In the genomic region with DNA sequence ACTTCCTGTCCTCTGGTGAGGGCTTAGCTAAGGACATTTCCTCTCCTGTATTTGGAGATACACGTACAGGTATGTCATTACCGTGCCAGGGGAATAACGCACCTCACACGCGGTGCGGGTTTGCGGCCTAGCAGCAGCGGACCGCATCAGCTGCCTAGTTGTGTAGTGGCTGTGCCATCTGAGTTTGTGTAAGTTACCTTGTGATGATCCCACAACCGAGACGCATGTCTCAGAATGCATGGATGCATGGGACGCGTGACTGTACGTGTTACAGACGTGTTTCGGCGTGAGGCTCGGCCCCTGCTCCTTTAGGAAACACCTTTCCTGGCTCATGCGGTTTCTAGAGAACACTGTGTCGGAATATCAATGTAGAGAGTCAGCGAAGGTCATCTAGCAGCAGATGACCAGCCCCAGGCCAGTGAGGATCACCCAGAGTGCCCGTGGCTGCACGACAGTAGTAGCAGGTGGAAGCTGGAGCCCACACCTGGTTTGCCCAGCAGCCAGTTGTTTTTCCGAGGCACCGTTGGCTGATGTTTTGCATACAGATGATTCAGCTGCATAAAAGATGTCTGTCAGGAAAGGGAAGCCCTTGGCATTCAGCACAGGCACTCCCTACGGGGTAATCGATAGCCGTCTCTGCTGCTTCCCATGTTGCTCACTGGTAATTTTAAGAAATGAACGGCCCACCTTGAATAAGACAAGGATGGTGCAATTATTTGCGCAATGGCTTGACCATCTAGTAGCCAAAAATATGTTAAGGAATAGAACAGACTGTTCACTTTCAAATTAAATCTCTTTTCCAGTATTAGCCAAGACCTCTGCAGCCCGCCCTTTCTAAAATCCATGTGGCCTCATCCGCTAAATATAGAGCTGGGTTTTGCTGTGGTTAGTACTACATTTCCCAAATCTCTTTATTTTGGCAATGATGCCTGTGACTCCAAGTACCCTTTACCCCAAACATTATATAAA, we compare ENCODE assay signal across 1 cellular context.
TF ChIP-seq lines count a peak whose summit lies in the region.

No MANE protein-coding gene starts in this region.

TF ChIP-seq in HepG2, 621 proteins besides CTCF, POLR2A, EP300 and RAD21 (continued from another document and continues in another):
- TF ChIP-seq, protein P1, sequence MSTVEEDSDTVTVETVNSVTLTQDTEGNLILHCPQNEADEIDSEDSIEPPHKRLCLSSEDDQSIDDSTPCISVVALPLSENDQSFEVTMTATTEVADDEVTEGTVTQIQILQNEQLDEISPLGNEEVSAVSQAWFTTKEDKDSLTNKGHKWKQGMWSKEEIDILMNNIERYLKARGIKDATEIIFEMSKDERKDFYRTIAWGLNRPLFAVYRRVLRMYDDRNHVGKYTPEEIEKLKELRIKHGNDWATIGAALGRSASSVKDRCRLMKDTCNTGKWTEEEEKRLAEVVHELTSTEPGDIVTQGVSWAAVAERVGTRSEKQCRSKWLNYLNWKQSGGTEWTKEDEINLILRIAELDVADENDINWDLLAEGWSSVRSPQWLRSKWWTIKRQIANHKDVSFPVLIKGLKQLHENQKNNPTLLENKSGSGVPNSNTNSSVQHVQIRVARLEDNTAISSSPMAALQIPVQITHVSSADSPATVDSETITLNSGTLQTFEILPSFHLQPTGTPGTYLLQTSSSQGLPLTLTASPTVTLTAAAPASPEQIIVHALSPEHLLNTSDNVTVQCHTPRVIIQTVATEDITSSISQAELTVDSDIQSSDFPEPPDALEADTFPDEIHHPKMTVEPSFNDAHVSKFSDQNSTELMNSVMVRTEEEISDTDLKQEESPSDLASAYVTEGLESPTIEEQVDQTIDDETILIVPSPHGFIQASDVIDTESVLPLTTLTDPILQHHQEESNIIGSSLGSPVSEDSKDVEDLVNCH (CRISPR knock-in tag; IDR thresholded peaks at IDR 0.05), result no peak
- no peak for TF ChIP-seq JUN (CRISPR knock-in tag; IDR thresholded peaks at IDR 0.05)
- TF ChIP-seq, protein P2, sequence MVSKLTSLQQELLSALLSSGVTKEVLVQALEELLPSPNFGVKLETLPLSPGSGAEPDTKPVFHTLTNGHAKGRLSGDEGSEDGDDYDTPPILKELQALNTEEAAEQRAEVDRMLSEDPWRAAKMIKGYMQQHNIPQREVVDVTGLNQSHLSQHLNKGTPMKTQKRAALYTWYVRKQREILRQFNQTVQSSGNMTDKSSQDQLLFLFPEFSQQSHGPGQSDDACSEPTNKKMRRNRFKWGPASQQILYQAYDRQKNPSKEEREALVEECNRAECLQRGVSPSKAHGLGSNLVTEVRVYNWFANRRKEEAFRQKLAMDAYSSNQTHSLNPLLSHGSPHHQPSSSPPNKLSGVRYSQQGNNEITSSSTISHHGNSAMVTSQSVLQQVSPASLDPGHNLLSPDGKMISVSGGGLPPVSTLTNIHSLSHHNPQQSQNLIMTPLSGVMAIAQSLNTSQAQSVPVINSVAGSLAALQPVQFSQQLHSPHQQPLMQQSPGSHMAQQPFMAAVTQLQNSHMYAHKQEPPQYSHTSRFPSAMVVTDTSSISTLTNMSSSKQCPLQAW (CRISPR knock-in tag; IDR thresholded peaks at IDR 0.05), result no peak
- TF ChIP-seq, protein P3, sequence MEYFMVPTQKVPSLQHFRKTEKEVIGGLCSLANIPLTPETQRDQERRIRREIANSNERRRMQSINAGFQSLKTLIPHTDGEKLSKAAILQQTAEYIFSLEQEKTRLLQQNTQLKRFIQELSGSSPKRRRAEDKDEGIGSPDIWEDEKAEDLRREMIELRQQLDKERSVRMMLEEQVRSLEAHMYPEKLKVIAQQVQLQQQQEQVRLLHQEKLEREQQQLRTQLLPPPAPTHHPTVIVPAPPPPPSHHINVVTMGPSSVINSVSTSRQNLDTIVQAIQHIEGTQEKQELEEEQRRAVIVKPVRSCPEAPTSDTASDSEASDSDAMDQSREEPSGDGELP (IDR thresholded peaks at IDR 0.05; ENCODE audit: borderline replicate concordance, low read depth), result peak; percentile 17; the same call in 1 of the 2 replicates
- TF ChIP-seq, protein P4, sequence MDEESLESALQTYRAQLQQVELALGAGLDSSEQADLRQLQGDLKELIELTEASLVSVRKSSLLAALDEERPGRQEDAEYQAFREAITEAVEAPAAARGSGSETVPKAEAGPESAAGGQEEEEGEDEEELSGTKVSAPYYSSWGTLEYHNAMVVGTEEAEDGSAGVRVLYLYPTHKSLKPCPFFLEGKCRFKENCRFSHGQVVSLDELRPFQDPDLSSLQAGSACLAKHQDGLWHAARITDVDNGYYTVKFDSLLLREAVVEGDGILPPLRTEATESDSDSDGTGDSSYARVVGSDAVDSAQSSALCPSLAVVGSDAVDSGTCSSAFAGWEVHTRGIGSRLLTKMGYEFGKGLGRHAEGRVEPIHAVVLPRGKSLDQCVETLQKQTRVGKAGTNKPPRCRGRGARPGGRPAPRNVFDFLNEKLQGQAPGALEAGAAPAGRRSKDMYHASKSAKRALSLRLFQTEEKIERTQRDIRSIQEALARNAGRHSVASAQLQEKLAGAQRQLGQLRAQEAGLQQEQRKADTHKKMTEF (CRISPR knock-in tag; IDR thresholded peaks at IDR 0.05), result no peak
- TF ChIP-seq ATAD3A (CRISPR knock-in tag; IDR thresholded peaks at IDR 0.05), result no peak
- TF ChIP-seq, protein P5, sequence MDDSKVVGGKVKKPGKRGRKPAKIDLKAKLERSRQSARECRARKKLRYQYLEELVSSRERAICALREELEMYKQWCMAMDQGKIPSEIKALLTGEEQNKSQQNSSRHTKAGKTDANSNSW (CRISPR knock-in tag; IDR thresholded peaks at IDR 0.05; ENCODE audit: borderline replicate concordance), result no peak; the same call in 1 of the 2 replicates
- no peak for TF ChIP-seq RFX1 (IDR thresholded peaks at IDR 0.05)
- no peak for TF ChIP-seq PCBP1 (IDR thresholded peaks at IDR 0.05; ENCODE audit: borderline replicate concordance, low read depth, low read length)
- TF ChIP-seq HNRNPLL (IDR thresholded peaks at IDR 0.05; ENCODE audit: low read depth, low read length, poor library complexity, severe bottlenecking), result no peak
- TF ChIP-seq NR2F1 (CRISPR knock-in tag; IDR thresholded peaks at IDR 0.05), result 0 out of 4 replicates have a peak, but pooled peaks of 1 of the 2 experiments have one; percentile 5
- TF ChIP-seq ZNF577 (CRISPR knock-in tag; IDR thresholded peaks at IDR 0.05; ENCODE audit: borderline replicate concordance, low read depth), result no peak
- TF ChIP-seq MEIS1 (CRISPR knock-in tag; IDR thresholded peaks at IDR 0.05; ENCODE audit: borderline replicate concordance), result no peak
- TF ChIP-seq ZNF468 (CRISPR knock-in tag; IDR thresholded peaks at IDR 0.05), result no peak
- TF ChIP-seq ZSCAN25 (CRISPR knock-in tag; IDR thresholded peaks at IDR 0.05), result peak; percentile 72; the same call in 1 of the 2 replicates
- peak; percentile 27; the same call in 1 of the 2 replicates for TF ChIP-seq PHF20 (CRISPR knock-in tag; IDR thresholded peaks at IDR 0.05)
- no peak for TF ChIP-seq SP4 (CRISPR knock-in tag; IDR thresholded peaks at IDR 0.05)
- TF ChIP-seq ZNF12 (CRISPR knock-in tag; IDR thresholded peaks at IDR 0.05), result no peak
- TF ChIP-seq ZSCAN21 (CRISPR knock-in tag; IDR thresholded peaks at IDR 0.05; ENCODE audit: borderline replicate concordance), result peak; percentile 13; the same call in 1 of the 2 replicates
- no peak; the same call in 1 of the 2 replicates for TF ChIP-seq ZNF567 (CRISPR knock-in tag; IDR thresholded peaks at IDR 0.05; ENCODE audit: borderline replicate concordance)
- TF ChIP-seq ZNF761 (CRISPR knock-in tag; conservative IDR thresholded peaks at IDR 0.05), result 0 out of 2 replicates have a peak, but pooled peaks have one; percentile 24
- TF ChIP-seq, protein P6, sequence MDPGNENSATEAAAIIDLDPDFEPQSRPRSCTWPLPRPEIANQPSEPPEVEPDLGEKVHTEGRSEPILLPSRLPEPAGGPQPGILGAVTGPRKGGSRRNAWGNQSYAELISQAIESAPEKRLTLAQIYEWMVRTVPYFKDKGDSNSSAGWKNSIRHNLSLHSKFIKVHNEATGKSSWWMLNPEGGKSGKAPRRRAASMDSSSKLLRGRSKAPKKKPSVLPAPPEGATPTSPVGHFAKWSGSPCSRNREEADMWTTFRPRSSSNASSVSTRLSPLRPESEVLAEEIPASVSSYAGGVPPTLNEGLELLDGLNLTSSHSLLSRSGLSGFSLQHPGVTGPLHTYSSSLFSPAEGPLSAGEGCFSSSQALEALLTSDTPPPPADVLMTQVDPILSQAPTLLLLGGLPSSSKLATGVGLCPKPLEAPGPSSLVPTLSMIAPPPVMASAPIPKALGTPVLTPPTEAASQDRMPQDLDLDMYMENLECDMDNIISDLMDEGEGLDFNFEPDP (CRISPR knock-in tag; conservative IDR thresholded peaks at IDR 0.05), result no peak
- TF ChIP-seq, protein P7, sequence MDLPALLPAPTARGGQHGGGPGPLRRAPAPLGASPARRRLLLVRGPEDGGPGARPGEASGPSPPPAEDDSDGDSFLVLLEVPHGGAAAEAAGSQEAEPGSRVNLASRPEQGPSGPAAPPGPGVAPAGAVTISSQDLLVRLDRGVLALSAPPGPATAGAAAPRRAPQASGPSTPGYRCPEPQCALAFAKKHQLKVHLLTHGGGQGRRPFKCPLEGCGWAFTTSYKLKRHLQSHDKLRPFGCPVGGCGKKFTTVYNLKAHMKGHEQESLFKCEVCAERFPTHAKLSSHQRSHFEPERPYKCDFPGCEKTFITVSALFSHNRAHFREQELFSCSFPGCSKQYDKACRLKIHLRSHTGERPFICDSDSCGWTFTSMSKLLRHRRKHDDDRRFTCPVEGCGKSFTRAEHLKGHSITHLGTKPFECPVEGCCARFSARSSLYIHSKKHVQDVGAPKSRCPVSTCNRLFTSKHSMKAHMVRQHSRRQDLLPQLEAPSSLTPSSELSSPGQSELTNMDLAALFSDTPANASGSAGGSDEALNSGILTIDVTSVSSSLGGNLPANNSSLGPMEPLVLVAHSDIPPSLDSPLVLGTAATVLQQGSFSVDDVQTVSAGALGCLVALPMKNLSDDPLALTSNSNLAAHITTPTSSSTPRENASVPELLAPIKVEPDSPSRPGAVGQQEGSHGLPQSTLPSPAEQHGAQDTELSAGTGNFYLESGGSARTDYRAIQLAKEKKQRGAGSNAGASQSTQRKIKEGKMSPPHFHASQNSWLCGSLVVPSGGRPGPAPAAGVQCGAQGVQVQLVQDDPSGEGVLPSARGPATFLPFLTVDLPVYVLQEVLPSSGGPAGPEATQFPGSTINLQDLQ (CRISPR knock-in tag; IDR thresholded peaks at IDR 0.05), result no peak
- peak; percentile 58; the same call in 1 of the 2 replicates for TF ChIP-seq ZNF777 (CRISPR knock-in tag; IDR thresholded peaks at IDR 0.05)
- no peak for TF ChIP-seq ZFP1 (CRISPR knock-in tag; IDR thresholded peaks at IDR 0.05)
- TF ChIP-seq, protein P8, sequence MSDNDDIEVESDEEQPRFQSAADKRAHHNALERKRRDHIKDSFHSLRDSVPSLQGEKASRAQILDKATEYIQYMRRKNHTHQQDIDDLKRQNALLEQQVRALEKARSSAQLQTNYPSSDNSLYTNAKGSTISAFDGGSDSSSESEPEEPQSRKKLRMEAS (IDR thresholded peaks at IDR 0.05), result peak; percentile 57; the same call in 1 of the 2 replicates
- TF ChIP-seq ETV5 (CRISPR knock-in tag; IDR thresholded peaks at IDR 0.05; ENCODE audit: borderline replicate concordance), result no peak
- no peak for TF ChIP-seq ZNF460 (CRISPR knock-in tag; IDR thresholded peaks at IDR 0.05; ENCODE audit: borderline replicate concordance)
- TF ChIP-seq ZNF629 (CRISPR knock-in tag; conservative IDR thresholded peaks at IDR 0.05), result no peak
- TF ChIP-seq, protein P9, sequence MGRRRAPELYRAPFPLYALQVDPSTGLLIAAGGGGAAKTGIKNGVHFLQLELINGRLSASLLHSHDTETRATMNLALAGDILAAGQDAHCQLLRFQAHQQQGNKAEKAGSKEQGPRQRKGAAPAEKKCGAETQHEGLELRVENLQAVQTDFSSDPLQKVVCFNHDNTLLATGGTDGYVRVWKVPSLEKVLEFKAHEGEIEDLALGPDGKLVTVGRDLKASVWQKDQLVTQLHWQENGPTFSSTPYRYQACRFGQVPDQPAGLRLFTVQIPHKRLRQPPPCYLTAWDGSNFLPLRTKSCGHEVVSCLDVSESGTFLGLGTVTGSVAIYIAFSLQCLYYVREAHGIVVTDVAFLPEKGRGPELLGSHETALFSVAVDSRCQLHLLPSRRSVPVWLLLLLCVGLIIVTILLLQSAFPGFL (CRISPR knock-in tag; IDR thresholded peaks at IDR 0.05), result no peak
- TF ChIP-seq NFRKB (IDR thresholded peaks at IDR 0.05), result no peak
- TF ChIP-seq ZNF839 (CRISPR knock-in tag; IDR thresholded peaks at IDR 0.05; ENCODE audit: borderline replicate concordance), result 0 out of 2 replicates have a peak, but pooled peaks have one; percentile 19
- 0 out of 2 replicates have a peak, but pooled peaks have one; percentile 11 for TF ChIP-seq SMYD3 (CRISPR knock-in tag; IDR thresholded peaks at IDR 0.05)
- TF ChIP-seq ZBTB38 (CRISPR knock-in tag; IDR thresholded peaks at IDR 0.05), result peak; percentile 9; the same call in 1 of the 2 replicates
- TF ChIP-seq MAFK (conservative IDR thresholded peaks at IDR 0.05 in 1 of 2, IDR thresholded peaks at IDR 0.05 in 1 of 2; ENCODE audit: low read length in 2 of 2), result no peak
- TF ChIP-seq ZNF180 (CRISPR knock-in tag; IDR thresholded peaks at IDR 0.05; ENCODE audit: borderline replicate concordance, low read depth), result no peak
- TF ChIP-seq EZH2 (conservative IDR thresholded peaks at IDR 0.05; ENCODE audit: low read depth, low read length), result no peak
- no peak for TF ChIP-seq ZNF446 (CRISPR knock-in tag; IDR thresholded peaks at IDR 0.05)
- peak; percentile 89; the same call in 1 of the 2 replicates for TF ChIP-seq ZNF598 (CRISPR knock-in tag; IDR thresholded peaks at IDR 0.05; ENCODE audit: borderline replicate concordance)
- no peak for TF ChIP-seq BCL6 (CRISPR knock-in tag; IDR thresholded peaks at IDR 0.05)
- TF ChIP-seq, protein P10, sequence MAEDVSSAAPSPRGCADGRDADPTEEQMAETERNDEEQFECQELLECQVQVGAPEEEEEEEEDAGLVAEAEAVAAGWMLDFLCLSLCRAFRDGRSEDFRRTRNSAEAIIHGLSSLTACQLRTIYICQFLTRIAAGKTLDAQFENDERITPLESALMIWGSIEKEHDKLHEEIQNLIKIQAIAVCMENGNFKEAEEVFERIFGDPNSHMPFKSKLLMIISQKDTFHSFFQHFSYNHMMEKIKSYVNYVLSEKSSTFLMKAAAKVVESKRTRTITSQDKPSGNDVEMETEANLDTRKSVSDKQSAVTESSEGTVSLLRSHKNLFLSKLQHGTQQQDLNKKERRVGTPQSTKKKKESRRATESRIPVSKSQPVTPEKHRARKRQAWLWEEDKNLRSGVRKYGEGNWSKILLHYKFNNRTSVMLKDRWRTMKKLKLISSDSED (CRISPR knock-in tag; IDR thresholded peaks at IDR 0.05), result 0 out of 2 replicates have a peak, but pooled peaks have one; percentile 1
- no peak for TF ChIP-seq KAT2B (IDR thresholded peaks at IDR 0.05; ENCODE audit: borderline replicate concordance, low read depth, low read length)
